18 cellular contexts compared by ENCODE assay signal in genomic region chr10:64586930-64587503, GRCh38.
DNase-seq lines count a peak whose midpoint lies in the region; ATAC-seq, FAIRE-seq and TF ChIP-seq lines count a peak whose summit lies in the region.
"Had no signal": no experiment of that assay in that cellular context is flagged by ENCODE, and none has a peak within 500 bp of the region (broad histone marks: within the 10 kb centered on the region; RNA-seq: fewer than 3 reads in every experiment).

No MANE protein-coding gene starts in this region.

- H3K4me3 ChIP-seq in mammary epithelial cell (replicated peaks in 1 of 3; ENCODE audit: insufficient read depth in 1 of 3, low read depth in 2 of 3, low read length in 3 of 3), result no peak overlapping the region
- H3K4me3 ChIP-seq in PC-3 (ENCODE audit: low read length), result no peak overlapping the region
- H3K4me3 ChIP-seq: BLaER1 had no signal

- no peak overlapping the region for H2AFZ ChIP-seq in mammary epithelial cell (ENCODE audit: low read depth, low read length)
- no peak overlapping the region for H2AFZ ChIP-seq in PC-3 (ENCODE audit: low read length)

- H3K36me3 ChIP-seq in mammary epithelial cell (ENCODE audit: insufficient read depth, low read length), result no peaks in the 10 kb centered on the region
- no peaks in the 10 kb centered on the region for H3K36me3 ChIP-seq in PC-3 (ENCODE audit: low read depth, low read length)
- H3K36me3 ChIP-seq: BLaER1 had no signal

- DNase-seq in MCF 10A (ENCODE audit: unreplicated experiment) (peak; percentile 27), mammary epithelial cell (no peak), PC-3 (peak; percentile 66), cortex of kidney (lab: John Stamatoyannopoulos, UW) (no peak), NCI-H82 (lab: John Stamatoyannopoulos, UW) (no peak)
- DNase-seq in stimulated activated naive CD8-positive, alpha-beta T cell treated with anti-CD3 and anti-CD28 coated beads, Interleukin-15, Interleukin-2, amounts not matched to agents 100 U/mL and 50 U/mL, for 24 hours, result no peak
- DNase-seq: CD4-positive, alpha-beta memory T cell; DMS153; GF-D8; NCI-H187; NCI-H2107; NCI-H510A; NCI-H774; SIG-M5 had no signal

- H3K9me3 Mint-ChIP-seq in MCF 10A (ENCODE audit: unreplicated experiment), result no peaks in the 10 kb centered on the region

- H3K9ac ChIP-seq in mammary epithelial cell (ENCODE audit: insufficient read depth, low read length), result no peak overlapping the region
- H3K9ac ChIP-seq in PC-3 (ENCODE audit: low read length), result no peak overlapping the region
- H3K9ac ChIP-seq: BLaER1 had no signal

- H3K4me1 Mint-ChIP-seq in MCF 10A (ENCODE audit: insufficient read depth, unreplicated experiment), result no peaks in the 10 kb centered on the region
- H3K4me1 Mint-ChIP-seq: CD4-positive, alpha-beta memory T cell had no signal

- H3K36me3 Mint-ChIP-seq in MCF 10A (ENCODE audit: insufficient read depth, unreplicated experiment), result no peaks in the 10 kb centered on the region
- H3K36me3 Mint-ChIP-seq: CD4-positive, alpha-beta memory T cell had no signal

- H3K9me3 ChIP-seq in mammary epithelial cell (replicated peaks; ENCODE audit: insufficient read depth, low read length), result no peaks in the 10 kb centered on the region
- no peaks in the 10 kb centered on the region for H3K9me3 ChIP-seq in PC-3 (ENCODE audit: low read length)
- H3K9me3 ChIP-seq: BLaER1 had no signal

- no peaks in the 10 kb centered on the region for H3K27me3 Mint-ChIP-seq in MCF 10A (ENCODE audit: insufficient read depth, unreplicated experiment)
- H3K27me3 Mint-ChIP-seq: CD4-positive, alpha-beta memory T cell had no signal

- no peaks in the 10 kb centered on the region for H3F3A ChIP-seq in PC-3 (ENCODE audit: low read length, unreplicated experiment)

- H4K20me1 ChIP-seq in mammary epithelial cell (ENCODE audit: insufficient read depth, low read length) (no peaks in the 10 kb centered on the region), PC-3 (ENCODE audit: low read length) (no peaks in the 10 kb centered on the region)
- H4K20me1 ChIP-seq: BLaER1 had no signal

- H3K27ac ChIP-seq in mammary epithelial cell (ENCODE audit: insufficient read depth, low read depth, low read length) (no peak overlapping the region), PC-3 (ENCODE audit: low read length) (no peak overlapping the region)
- H3K27ac ChIP-seq: BLaER1, HL-60, RWPE1 had no signal

- dilution Hi-C loops in mammary epithelial cell (cut with HindIII; ENCODE audit: low sequenced_read_pairs), result no loop called here

- H3K79me2 ChIP-seq in mammary epithelial cell (ENCODE audit: insufficient read depth, low read length), result no peaks in the 10 kb centered on the region
- no peaks in the 10 kb centered on the region for H3K79me2 ChIP-seq in PC-3 (ENCODE audit: low read length)

- POLR2A ChIA-PET in MCF 10A (lab: Yijun Ruan, JAX) (interaction anchor here (0.7 kb wide), 1 partner anchor 43 kb away, joined by 3 read pairs; no protein-coding TSS in a partner anchor), PC-3 (lab: Charles Lee; ENCODE audit: unreplicated experiment) (no interaction called here)

- peak; percentile 50 for FAIRE-seq in endometrium (lab: Jason Lieb, UNC)

- in situ Hi-C loops in mammary epithelial cell (cut with MboI; ENCODE audit: low sequenced_read_pairs in 2 of 2), result no loop called here

- H3K27me3 ChIP-seq in mammary epithelial cell (ENCODE audit: insufficient read depth, low read length) (no peaks in the 10 kb centered on the region), PC-3 (ENCODE audit: low read length) (no peaks in the 10 kb centered on the region)
- H3K27me3 ChIP-seq: BLaER1 had no signal

- no peak overlapping the region for H3K27ac Mint-ChIP-seq in MCF 10A (ENCODE audit: low read depth, unreplicated experiment)
- H3K27ac Mint-ChIP-seq: CD4-positive, alpha-beta memory T cell had no signal

- BruUV-seq in MCF 10A (replicated peaks; lab: Mats Ljungman, UMichigan), result no TSS peak
- no TSS peak for BruUV-seq in mammary epithelial cell (replicated peaks; lab: Mats Ljungman, UMichigan)
- no TSS peak for BruUV-seq in PC-3 (replicated peaks; lab: Mats Ljungman, UMichigan)

- CTCF ChIA-PET in MCF 10A (lab: Yijun Ruan, JAX) (interaction anchor here (1.3 kb wide), 1 partner anchor 10 kb away, joined by 4 read pairs; no protein-coding TSS in a partner anchor), mammary epithelial cell (lab: Charles Lee; ENCODE audit: low non-redundant PET) (no interaction called here), PC-3 (lab: Charles Lee) (no interaction called here)

- H3K4me1 ChIP-seq in mammary epithelial cell (ENCODE audit: insufficient read depth, low read length) (no peaks in the 10 kb centered on the region), PC-3 (ENCODE audit: insufficient read depth, low read length) (no peaks in the 10 kb centered on the region)
- H3K4me1 ChIP-seq: BLaER1 had no signal

- no peak for ATAC-seq in PC-3
- ATAC-seq in stimulated activated naive CD8-positive, alpha-beta T cell treated with anti-CD3 and anti-CD28 coated beads, Interleukin-15, Interleukin-2, amounts not matched to agents 100 U/mL and 50 U/mL, for 24 hours, result no peak

- H3K4me2 ChIP-seq in mammary epithelial cell (ENCODE audit: insufficient read depth, low read depth, low read length) (no peak overlapping the region), PC-3 (ENCODE audit: low read length) (no peak overlapping the region)
- H3K4me2 ChIP-seq: BLaER1 had no signal

- no peaks in the 10 kb centered on the region for H3K9me2 ChIP-seq in PC-3 (replicated peaks; ENCODE audit: low read length)

- no peak overlapping the region for H3K4me3 Mint-ChIP-seq in MCF 10A (ENCODE audit: unreplicated experiment)
- H3K4me3 Mint-ChIP-seq: CD4-positive, alpha-beta memory T cell had no signal

- 17% methylated on average over 2 of the region's 2 CpGs for WGBS in mammary epithelial cell (ENCODE audit: low coverage, missing lambda C conversion rate)

- intact Hi-C loops in MCF 10A (cut with micrococcal nuclease), result no loop called here
- intact Hi-C loops in mammary epithelial cell (cut with micrococcal nuclease), result no loop called here
- intact Hi-C loops in PC-3 (cut with micrococcal nuclease), result no loop called here

- TF ChIP-seq CTCF in MCF 10A (IDR thresholded peaks at IDR 0.05; ENCODE audit: unreplicated experiment), result no peak
- TF ChIP-seq CTCF in mammary epithelial cell (conservative IDR thresholded peaks at IDR 0.05 in 1 of 2, IDR thresholded peaks at IDR 0.05 in 1 of 2; ENCODE audit: extremely low read depth in 1 of 2, insufficient read depth in 1 of 2, low read depth in 1 of 2, low read length in 2 of 2), result no peak
- TF ChIP-seq CTCF in PC-3 (conservative IDR thresholded peaks at IDR 0.05; ENCODE audit: low read depth, low read length), result no peak

Comparison
In these comparisons a context has a peak if more than half of its experiments do, and no peak if none do; other contexts are left out.
1. DNase-seq: peak in MCF 10A (single experiment) and PC-3 (single experiment); none in mammary epithelial cell (single experiment), stimulated activated naive CD8-positive, alpha-beta T cell treated with anti-CD3 and anti-CD28 coated beads, Interleukin-15, Interleukin-2, amounts not matched to agents 100 U/mL and 50 U/mL, for 24 hours (single experiment), cortex of kidney (single experiment) and NCI-H82 (single experiment).